In the genomic region with DNA sequence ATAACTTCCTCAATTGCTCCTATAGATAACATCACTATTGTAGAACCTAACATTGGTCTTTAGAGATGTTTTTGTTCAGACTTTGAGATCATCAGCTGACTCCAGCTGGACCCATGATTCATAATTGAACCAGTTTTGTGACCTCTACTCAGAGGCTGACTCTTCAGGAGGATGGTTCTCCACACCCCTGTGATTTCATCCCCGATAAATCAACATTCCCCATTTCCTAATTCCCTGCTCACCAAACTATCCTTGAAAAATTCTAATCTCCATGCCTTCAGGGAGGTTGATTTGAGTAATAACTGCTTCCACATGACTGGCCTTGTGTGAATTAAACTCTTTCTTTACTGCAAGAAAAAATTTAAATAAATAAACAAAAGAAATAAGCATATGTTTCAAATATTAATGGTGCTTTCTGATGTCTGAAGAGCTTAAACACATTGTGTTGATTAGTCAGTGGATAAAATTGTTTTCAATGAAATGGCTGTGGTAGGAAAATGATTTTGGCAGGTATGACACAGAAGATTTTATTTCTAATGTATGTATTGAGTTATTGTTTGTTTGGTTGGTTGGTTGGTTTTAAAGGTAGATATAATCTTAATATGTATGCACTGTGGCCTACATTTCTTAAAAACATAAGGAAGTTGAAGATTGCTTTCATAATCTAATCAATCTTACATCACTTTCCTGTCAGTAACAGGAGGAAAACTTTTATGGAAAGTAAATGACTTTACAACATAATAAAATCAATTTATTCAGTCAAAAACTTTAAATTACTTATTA, we compare ENCODE assay signal across 13 cellular contexts.
A peak's percentile ranks its signal among the peaks of the same experiment; 100 is the strongest.
DNase-seq lines count a peak whose midpoint lies in the region; TF ChIP-seq lines count a peak whose summit lies in the region.
"Had no signal": no experiment of that assay in that cellular context is flagged by ENCODE, and none has a peak within 500 bp of the region (broad histone marks: within the 10 kb centered on the region; RNA-seq: fewer than 3 reads in every experiment).

No MANE protein-coding gene starts in this region.

- no peak overlapping the region for H2BK5ac ChIP-seq in mesenchymal stem cell (ENCODE audit: low read depth, low read length, poor library complexity, severe bottlenecking)

- H3K4me1 Mint-ChIP-seq in chondrocyte (ENCODE audit: low read depth) = no peaks in the 10 kb centered on the region
- H3K4me1 Mint-ChIP-seq: activated naive CD8-positive, alpha-beta T cell treated with anti-CD3 and anti-CD28 coated beads for 36 hours had no signal

- H3K36me3 ChIP-seq in mesenchymal stem cell (ENCODE audit: control insufficient read depth in 1 of 2, insufficient read depth in 2 of 2, low read depth in 1 of 2, low read length in 2 of 2) = no peaks in the 10 kb centered on the region

- H3K36me3 Mint-ChIP-seq in chondrocyte (ENCODE audit: low read depth) = no peaks in the 10 kb centered on the region
- H3K36me3 Mint-ChIP-seq: activated naive CD8-positive, alpha-beta T cell treated with anti-CD3 and anti-CD28 coated beads for 36 hours had no signal

- no peak overlapping the region for H3K14ac ChIP-seq in mesenchymal stem cell (ENCODE audit: low read length in 2 of 2)

- H3K27ac Mint-ChIP-seq in chondrocyte (ENCODE audit: unreplicated experiment) = no peak overlapping the region
- H3K27ac Mint-ChIP-seq: activated naive CD8-positive, alpha-beta T cell treated with anti-CD3 and anti-CD28 coated beads for 36 hours had no signal

- H3K9ac ChIP-seq in mesenchymal stem cell (ENCODE audit: low read length) = peak overlapping the region; percentile 32

- H3K27me3 Mint-ChIP-seq in chondrocyte (ENCODE audit: low read depth) = no peaks in the 10 kb centered on the region

- H3K4me1 ChIP-seq in mesenchymal stem cell (ENCODE audit: control insufficient read depth, insufficient read depth, low read depth, low read length) = no peaks in the 10 kb centered on the region
- H3K4me1 ChIP-seq: Caco-2 had no signal

- H3K27me3 ChIP-seq in mesenchymal stem cell (ENCODE audit: control insufficient read depth in 1 of 2, insufficient read depth in 1 of 2, low read length in 2 of 2) = no peaks in the 10 kb centered on the region

- H3K23ac ChIP-seq in mesenchymal stem cell (ENCODE audit: low read length in 2 of 2) = no peak overlapping the region

- no peak overlapping the region for H3K4me3 Mint-ChIP-seq in chondrocyte (ENCODE audit: unreplicated experiment)
- H3K4me3 Mint-ChIP-seq: activated naive CD8-positive, alpha-beta T cell treated with anti-CD3 and anti-CD28 coated beads for 36 hours had no signal

- no peak overlapping the region for H2AFZ ChIP-seq in mesenchymal stem cell (ENCODE audit: low read depth, low read length)

- no peak overlapping the region for H2AK5ac ChIP-seq in mesenchymal stem cell (ENCODE audit: low read length, severe bottlenecking)

- no peak overlapping the region for H2BK15ac ChIP-seq in mesenchymal stem cell (ENCODE audit: low read depth, poor library complexity, severe bottlenecking)

- no peak overlapping the region for H4K91ac ChIP-seq in mesenchymal stem cell (ENCODE audit: low read length)

- no peak overlapping the region for H3K27ac ChIP-seq in mesenchymal stem cell (ENCODE audit: low read length, poor library complexity, severe bottlenecking)
- H3K27ac ChIP-seq: coronary artery had no signal

- no peak overlapping the region for H3K18ac ChIP-seq in mesenchymal stem cell (ENCODE audit: low read depth in 1 of 2, low read length in 2 of 2)

- no peak overlapping the region for H2BK120ac ChIP-seq in mesenchymal stem cell (ENCODE audit: low read depth, low read length)

- H3K9me3 Mint-ChIP-seq in chondrocyte (ENCODE audit: low read depth) = peaks cover 10% of the 10 kb centered on the region
- H3K9me3 Mint-ChIP-seq: activated naive CD8-positive, alpha-beta T cell treated with anti-CD3 and anti-CD28 coated beads for 36 hours had no signal

- H3K4me3 ChIP-seq in mesenchymal stem cell (ENCODE audit: insufficient read depth in 1 of 2, low read depth in 1 of 2, low read length in 2 of 2) = no peak overlapping the region
- H3K4me3 ChIP-seq: coronary artery had no signal

- no peaks in the 10 kb centered on the region for H3K9me3 ChIP-seq in mesenchymal stem cell (ENCODE audit: control insufficient read depth, low read length)
- H3K9me3 ChIP-seq: Caco-2 had no signal

- no peak overlapping the region for H3K4me2 ChIP-seq in mesenchymal stem cell (ENCODE audit: low read length, poor library complexity, severe bottlenecking)

- peak; percentile 69 for DNase-seq in Caki2 (ENCODE audit: low read depth)
- DNase-seq in M059J (ENCODE audit: low read depth) = peak; percentile 89
- peak; percentile 4 for DNase-seq in dermis blood vessel endothelial cell
- DNase-seq in mesenchymal stem cell = peak; percentile 58
- no peak for DNase-seq in chondrocyte (ENCODE audit: low spot score)
- no peak for DNase-seq in NOMO-1 treated with dmso at 0.1 percent for 144 hours (lab: John Stamatoyannopoulos, UW; ENCODE audit: unreplicated experiment)
- DNase-seq in UCSD-AML1 (lab: John Stamatoyannopoulos, UW; ENCODE audit: unreplicated experiment) = no peak
- DNase-seq: activated naive CD8-positive, alpha-beta T cell treated with anti-CD3 and anti-CD28 coated beads for 36 hours; Caco-2; NCI-H1092 treated with DMSO at 0.1 percent for 48 hours; NCI-H345; stimulated activated CD4-positive, alpha-beta T cell treated with anti-CD3 and anti-CD28 coated beads, Interleukin-2, amount 100 ng/mL, for 24 hours had no signal

- H3K4ac ChIP-seq in mesenchymal stem cell (ENCODE audit: low read depth in 1 of 2, low read length in 2 of 2) = no peak overlapping the region

- H3K79me1 ChIP-seq in mesenchymal stem cell (replicated peaks; ENCODE audit: low read length, poor library complexity, severe bottlenecking) = no peaks in the 10 kb centered on the region

- peak overlapping the region; percentile 28 for H4K8ac ChIP-seq in mesenchymal stem cell (ENCODE audit: low read length)

- in situ Hi-C loops in Caki2 (cut with HindIII; ENCODE audit: low pct_unique_long_range_greater_than_20kb, low sequenced_read_pairs) = no loop called here

- no peak overlapping the region for H2BK12ac ChIP-seq in mesenchymal stem cell (ENCODE audit: low read length in 2 of 2)

- WGBS in mesenchymal stem cell = 0% methylated on average over 1 of the region's 1 CpG

- TF ChIP-seq CTCF in chondrocyte (IDR thresholded peaks at IDR 0.05) = no peak

Comparison
In these comparisons a context has a peak if more than half of its experiments do, and no peak if none do; other contexts are left out.
1. DNase-seq: peak in Caki2 (single experiment), M059J (single experiment), dermis blood vessel endothelial cell (single experiment) and mesenchymal stem cell (single experiment); none in chondrocyte (single experiment), NOMO-1 treated with dmso at 0.1 percent for 144 hours (single experiment) and UCSD-AML1 (single experiment).